ENCODE assay signal across 24 cellular contexts in genomic region chr2:16707014-16707413, GRCh38.
"Had no signal": no experiment of that assay in that cellular context is flagged by ENCODE, and none has a peak within 500 bp of the region (broad histone marks: within the 10 kb centered on the region; RNA-seq: fewer than 3 reads in every experiment).

No MANE protein-coding gene starts in this region.

- H3K4me3 ChIP-seq: ascending aorta, PC-9 had no signal

- H3K4me1 ChIP-seq: ascending aorta had no signal

- H2AFZ ChIP-seq: PC-9 had no signal

- H3K4me2 ChIP-seq: PC-9 had no signal

- DNase-seq: activated CD4-positive, alpha-beta memory T cell treated with anti-CD3 and anti-CD28 coated beads for 36 hours; activated CD4-positive, alpha-beta T cell treated with anti-CD3 and anti-CD28 coated beads for 48 hours; activated CD4-positive, CD25-positive, alpha-beta regulatory T cell; activated CD8-positive, alpha-beta memory T cell treated with anti-CD3 and anti-CD28 coated beads for 24 hours; activated effector memory CD4-positive, alpha-beta T cell treated with anti-CD3 and anti-CD28 coated beads, Interleukin-2, amount 50 U/mL, for 16 hours; activated naive CD4-positive, alpha-beta T cell treated with Interleukin-2 at 50 U/mL for 16 hours; activated naive CD8-positive, alpha-beta T cell treated with anti-CD3 and anti-CD28 coated beads, Interleukin-2, amount 50 U/mL, for 24 hours; activated T-cell treated with anti-CD3 and anti-CD28 coated beads, Interleukin-2, amount 50 U/mL, for 4 hours; amniotic stem cell; Karpas-422; NCI-H1092; NCI-H1417; NCI-H1930; NCI-H2171; NCI-H226; NCI-H510A treated with DMSO at 0.1 percent for 48 hours; NCI-H69; PC-9; SHP77 treated with DMSO at 0.1 percent for 48 hours; T-cell; T-helper 2 cell; T1000 had no signal

- ATAC-seq: activated naive CD8-positive, alpha-beta T cell treated with anti-CD3 and anti-CD28 coated beads, Interleukin-2, amount 50 U/mL, for 24 hours; activated T-cell treated with anti-CD3 and anti-CD28 coated beads, Interleukin-2, amount 50 U/mL, for 4 hours; T-cell had no signal

- H3K9me3 ChIP-seq: ascending aorta had no signal

- H3K27ac ChIP-seq: ascending aorta, PC-9, VCaP had no signal

- H3K27me3 ChIP-seq: ascending aorta had no signal

- H3K36me3 ChIP-seq: ascending aorta had no signal
